19 cellular contexts compared by ENCODE assay signal in the genomic region with DNA sequence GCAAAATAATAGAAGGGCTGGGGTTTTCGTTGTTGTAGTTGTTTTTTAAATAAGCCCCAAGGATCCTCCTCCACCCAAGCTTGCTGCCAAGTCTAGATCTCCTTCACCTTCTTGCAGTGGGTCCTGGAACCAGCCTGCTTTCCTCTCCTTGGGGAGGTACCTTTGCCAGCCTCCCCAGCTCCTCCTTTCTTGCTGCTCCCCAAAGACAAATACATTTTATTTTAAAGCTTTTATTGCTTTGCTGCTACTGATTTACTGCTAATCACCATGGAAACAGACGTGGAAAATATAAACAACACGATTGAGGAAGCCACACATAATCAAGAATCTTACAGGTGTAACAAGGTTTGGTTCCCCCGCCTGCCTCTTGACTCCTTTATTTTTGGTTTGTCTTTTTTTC. TPM values are rescaled to one million over a fixed set of nuclear protein-coding genes. Genes with fewer than 3 reads are reported as not detected.
A peak's percentile ranks its signal among the peaks of the same experiment; 100 is the strongest.
DNase-seq lines count a peak whose midpoint lies in the region; ATAC-seq, FAIRE-seq and TF ChIP-seq lines count a peak whose summit lies in the region.
"Had no signal": no experiment of that assay in that cellular context is flagged by ENCODE, and none has a peak within 500 bp of the region (broad histone marks: within the 10 kb centered on the region; RNA-seq: fewer than 3 reads in every experiment).

No MANE protein-coding gene starts in this region.

- peaks cover 16% of the 10 kb centered on the region for H3K4me1 Mint-ChIP-seq in activated B cell treated with CpG ODN at 0.5 μM for 24 hours
- peaks cover 52% of the 10 kb centered on the region for H3K4me1 Mint-ChIP-seq in nephron

- no peak for TF ChIP-seq POLR2A in upper lobe of left lung (IDR thresholded peaks at IDR 0.05)

- FAIRE-seq in D721Med (lab: Jason Lieb, UNC) = peak; percentile 11
- FAIRE-seq: GM19239 had no signal

- TF ChIP-seq CTCF in D721Med (IDR thresholded peaks at IDR 0.05; ENCODE audit: insufficient read depth, missing control alignments) (no peak), HL-60 (IDR thresholded peaks at IDR 0.05; ENCODE audit: insufficient read depth, low read length) (no peak), activated B cell treated with CpG ODN at 0.5 μM for 24 hours (IDR thresholded peaks at IDR 0.05) (no peak), nephron (IDR thresholded peaks at IDR 0.05; ENCODE audit: unreplicated experiment in 3 of 3) (no peak), upper lobe of left lung (IDR thresholded peaks at IDR 0.05) (no peak)

- peaks cover 22% of the 10 kb centered on the region for H3K27me3 Mint-ChIP-seq in activated B cell treated with CpG ODN at 0.5 μM for 24 hours
- H3K27me3 Mint-ChIP-seq in nephron (ENCODE audit: low read depth) = peaks cover 5% of the 10 kb centered on the region

- H3K4me3 ChIP-seq in HL-60 (replicated peaks; ENCODE audit: insufficient read depth, low read length) (no peak overlapping the region), upper lobe of left lung (no peak overlapping the region)
- H3K4me3 ChIP-seq: ovary, right lobe of liver had no signal

- TF ChIP-seq EP300 in upper lobe of left lung (IDR thresholded peaks at IDR 0.05) = no peak

- H3K27ac Mint-ChIP-seq in activated B cell treated with CpG ODN at 0.5 μM for 24 hours (peak overlapping the region; percentile 2), nephron (peak overlapping the region in 2 of 3 experiments; percentile 66)
- H3K27ac Mint-ChIP-seq: H9; stimulated activated naive CD8-positive, alpha-beta T cell treated with anti-CD3 and anti-CD28 coated beads, Interleukin-15, Interleukin-2, amounts not matched to agents 100 ng/mL and 50 ng/mL, for 24 hours had no signal

- H3K36me3 ChIP-seq in upper lobe of left lung = no peaks in the 10 kb centered on the region
- H3K36me3 ChIP-seq: ovary, right lobe of liver had no signal

- DNase-seq in D721Med (ENCODE audit: insufficient read length, low spot score) (no peak), HL-60 (ENCODE audit: low read depth in 1 of 2, low spot score in 1 of 2) (no peak), activated B cell treated with CpG ODN at 0.5 μM for 24 hours (no peak), NCI-H2227 (lab: John Stamatoyannopoulos, UW; ENCODE audit: unreplicated experiment) (no peak), upper lobe of left lung (no peak)
- no peak for DNase-seq in activated naive CD4-positive, alpha-beta T cell treated with anti-CD3 and anti-CD28 coated beads, Interleukin-2, amount 50 U/mL, for 16 hours
- DNase-seq: activated CD4-positive, alpha-beta T cell treated with anti-CD3 and anti-CD28 coated beads for 48 hours; activated T-cell treated with anti-CD3 and anti-CD28 coated beads, Interleukin-2, amount 50 U/mL, for 48 hours; dermis blood vessel endothelial cell; EL; foreskin melanocyte; H9; left ventricle myocardium superior; NCI-H1436; ovary; right lobe of liver had no signal

- CTCF ChIA-PET in activated B cell treated with CpG ODN at 0.5 μM for 24 hours (lab: Charles Lee) = no interaction called here

- 45 to 46% methylated on average over 4 of the region's 4 CpGs for WGBS in upper lobe of left lung, 2 donors

- H3K4me3 Mint-ChIP-seq in activated B cell treated with CpG ODN at 0.5 μM for 24 hours (no peak overlapping the region), nephron (no peak overlapping the region)
- H3K4me3 Mint-ChIP-seq: H9; stimulated activated naive CD8-positive, alpha-beta T cell treated with anti-CD3 and anti-CD28 coated beads, Interleukin-15, Interleukin-2, amounts not matched to agents 100 ng/mL and 50 ng/mL, for 24 hours had no signal

- H3K9me3 ChIP-seq in upper lobe of left lung = no peaks in the 10 kb centered on the region
- H3K9me3 ChIP-seq: ovary, right lobe of liver had no signal

- intact Hi-C loops in activated B cell treated with CpG ODN at 0.5 μM for 24 hours (cut with micrococcal nuclease) = no loop called here

- H3K4me1 ChIP-seq in upper lobe of left lung = no peaks in the 10 kb centered on the region
- H3K4me1 ChIP-seq: right lobe of liver had no signal

- no peaks in the 10 kb centered on the region for H3K36me3 Mint-ChIP-seq in activated B cell treated with CpG ODN at 0.5 μM for 24 hours (ENCODE audit: low read depth)
- H3K36me3 Mint-ChIP-seq in nephron (ENCODE audit: low read depth) = no peaks in the 10 kb centered on the region

- H3K9me3 Mint-ChIP-seq in activated B cell treated with CpG ODN at 0.5 μM for 24 hours (no peaks in the 10 kb centered on the region), nephron (no peaks in the 10 kb centered on the region)
- H3K9me3 Mint-ChIP-seq: stimulated activated naive CD8-positive, alpha-beta T cell treated with anti-CD3 and anti-CD28 coated beads, Interleukin-15, Interleukin-2, amounts not matched to agents 100 ng/mL and 50 ng/mL, for 24 hours had no signal

- POLR2A ChIA-PET in activated B cell treated with CpG ODN at 0.5 μM for 24 hours (lab: Charles Lee) = interaction anchor here (0.6 kb wide), 1 partner anchor 362 kb away, joined by 3 read pairs; no protein-coding TSS in a partner anchor

- H3K27ac ChIP-seq in HL-60 (replicated peaks) = peak overlapping the region; percentile 35
- no peak overlapping the region for H3K27ac ChIP-seq in upper lobe of left lung
- H3K27ac ChIP-seq: ovary, right lobe of liver had no signal

- ATAC-seq in activated B cell treated with CpG ODN at 0.5 μM for 24 hours (ENCODE audit: low read depth) (no peak), upper lobe of left lung (ENCODE audit: low FRiP score in 2 of 2) (no peak)
- ATAC-seq: left ventricle myocardium superior had no signal

- H3K27me3 ChIP-seq in HL-60 (ENCODE audit: insufficient read depth, poor library complexity, severe bottlenecking) = no peaks in the 10 kb centered on the region
- H3K27me3 ChIP-seq in upper lobe of left lung = no peaks in the 10 kb centered on the region
- H3K27me3 ChIP-seq: ovary, right lobe of liver had no signal

RNA-seq across cellular contexts. Expression of a gene that starts 17.4 kb away (rescaled TPM):
- total RNA-seq in activated B cell treated with CpG ODN at 0.5 μM for 24 hours (29.9 and 35.5 TPM in 2 replicates), upper lobe of left lung (10 to 100 TPM; 13.4 to 60.8 (median 28.2) TPM)
